22 cellular contexts compared by ENCODE assay signal in the genomic region with DNA sequence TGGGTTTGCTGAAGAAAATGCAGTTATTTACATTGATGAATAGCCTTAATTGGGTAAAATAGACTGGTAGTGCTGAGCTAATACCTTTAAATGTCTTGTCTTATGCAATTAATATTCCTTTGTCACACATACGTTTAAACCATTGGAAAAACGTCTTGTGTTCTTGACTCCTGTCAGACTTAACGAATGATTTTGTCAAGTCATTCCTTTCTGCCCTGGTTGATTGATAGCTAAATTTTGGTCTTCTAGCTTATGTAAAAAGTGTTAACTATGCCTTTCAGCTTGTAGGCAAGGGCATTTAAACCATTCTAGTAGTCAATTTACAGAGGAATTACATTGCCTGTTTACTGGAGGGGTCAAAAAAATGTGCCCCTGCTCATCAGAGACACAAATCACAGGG.
"Had no signal": no experiment of that assay in that cellular context is flagged by ENCODE, and none has a peak within 500 bp of the region (broad histone marks: within the 10 kb centered on the region; RNA-seq: fewer than 3 reads in every experiment).

No MANE protein-coding gene starts in this region.

- H3K9me3 ChIP-seq: SK-N-SH had no signal

- H3K9ac ChIP-seq: KMS-11, SK-N-SH had no signal

- FAIRE-seq: HTR-8/SVneo had no signal

- H3K27ac ChIP-seq: HL-60, KMS-11, RWPE1 had no signal

- ATAC-seq: Panc1, PC-3 had no signal

- H3K4me2 ChIP-seq: KMS-11, SK-N-SH had no signal

- DNase-seq: Kasumi-1; MM.1S; NCI-H1092 treated with DMSO at 0.1 percent for 48 hours; NCI-H1436; NCI-H187; NCI-H2029; NCI-H2081 treated with DMSO at 0.1 percent for 48 hours; NCI-H2171; NCI-H226; NCI-H446; NCI-H510A; NCI-H524 treated with DMSO at 0.1 percent for 48 hours; NCI-H774; NK-92 treated with Interleukin-12 subunit alpha and Interleukin-12 subunit beta, amount 100 ng/mL, for 24 hours; PC-3; SHP77; SK-N-SH had no signal
